In genomic region chr15:58269455-58270414, GRCh38 we compare ENCODE assay signal across 8 cellular contexts.
A peak's percentile ranks its signal among the peaks of the same experiment; 100 is the strongest.
DNase-seq lines count a peak whose midpoint lies in the region; ATAC-seq and TF ChIP-seq lines count a peak whose summit lies in the region.

No MANE protein-coding gene starts in this region.

- H3K4me3 ChIP-seq in AG04450 (ENCODE audit: low read depth, low read length) (no peak overlapping the region), mucosa of stomach (ENCODE audit: low read length) (no peak overlapping the region)

- CTCF ChIA-PET in AG04450 (lab: Charles Lee) = interaction anchor here (0.5 to 2.2 kb wide), 23 partner anchors 10 to 501 kb away, joined by 3 to 8 read pairs (median 3); partner anchors contain the start of gene MINDY2

- POLR2A ChIA-PET in AG04450 (lab: Yijun Ruan, JAX) = no interaction called here

- H3K36me3 ChIP-seq in mucosa of stomach (ENCODE audit: control insufficient read depth, insufficient read depth, low read length) = no peaks in the 10 kb centered on the region

- peaks cover 6% of the 10 kb centered on the region for H3K9me3 ChIP-seq in AG04450 (ENCODE audit: control insufficient read depth, insufficient read depth, low read length)
- no peaks in the 10 kb centered on the region for H3K9me3 ChIP-seq in mucosa of stomach (ENCODE audit: control insufficient read depth, low read length)

- DNase-seq in AG04450 (ENCODE audit: low read depth, low spot score) = peak; percentile 30
- DNase-seq in GM04503 (ENCODE audit: low read depth) = peak; percentile 5
- DNase-seq in NCI-H2029 (lab: John Stamatoyannopoulos, UW) = peak; percentile 56
- DNase-seq in erythroblast (lab: John Stamatoyannopoulos, UW) = peak; percentile 27 to 59
- DNase-seq in GOT3 (lab: John Stamatoyannopoulos, UW) = no peak

- peak overlapping the region; percentile 8 for H3K9ac ChIP-seq in mucosa of stomach (ENCODE audit: low read length)

- TF ChIP-seq CTCF in AG04450 (IDR thresholded peaks at IDR 0.05; ENCODE audit: low read depth, low read length) (peak; percentile 92), VCaP (conservative IDR thresholded peaks at IDR 0.05) (peak; percentile 87)

- H3K27me3 ChIP-seq in AG04450 (ENCODE audit: control insufficient read depth, insufficient read depth, low read length) (no peaks in the 10 kb centered on the region), mucosa of stomach (ENCODE audit: control insufficient read depth, insufficient read depth, low read length) (no peaks in the 10 kb centered on the region)

- H3K4me1 ChIP-seq in mucosa of stomach (ENCODE audit: control insufficient read depth, insufficient read depth, low read length) = peaks cover 9% of the 10 kb centered on the region

- no peak for TF ChIP-seq POLR2A in erythroblast (IDR thresholded peaks at IDR 0.05; ENCODE audit: low read length)

- no peak overlapping the region for H3K27ac ChIP-seq in AG04450 (ENCODE audit: low read depth, low read length)
- H3K27ac ChIP-seq in VCaP = peak overlapping the region; percentile 38; the same call in 1 of the 2 replicates

- no peak for ATAC-seq in HG02571 (IDR thresholded peaks at IDR 0.05; ENCODE audit: unreplicated experiment)
